ENCODE assay signal across 36 cellular contexts in genomic region chr1:152858062-152858461, GRCh38. TPM values are rescaled to one million over a fixed set of nuclear protein-coding genes. Genes with fewer than 3 reads are reported as not detected.
"Had no signal": no experiment of that assay in that cellular context is flagged by ENCODE, and none has a peak within 500 bp of the region (broad histone marks: within the 10 kb centered on the region; RNA-seq: fewer than 3 reads in every experiment).

No MANE protein-coding gene starts in this region.

- H3K27ac ChIP-seq: colonic mucosa, heart right ventricle, lower lobe of right lung, neural progenitor cell, prostate gland, right atrium auricular region, stomach, tibial artery had no signal

- H3K27me3 Mint-ChIP-seq: type B pancreatic cell had no signal

- H3K4me3 ChIP-seq: colonic mucosa, heart right ventricle, lower lobe of right lung, neural progenitor cell, prostate gland, right atrium auricular region, stomach, tibial artery had no signal

- H3K36me3 Mint-ChIP-seq: immature natural killer cell; memory B cell; naive B cell; neural progenitor cell; stimulated activated effector memory CD8-positive, alpha-beta T cell treated with anti-CD3 and anti-CD28 coated beads, Interleukin-12 subunit alpha, Interleukin-12 subunit beta, amount 100 ng/mL, for 72 hours; type B pancreatic cell had no signal

- H3K4me1 Mint-ChIP-seq: central memory CD8-positive, alpha-beta T cell; endodermal cell; immature natural killer cell; memory B cell; naive B cell; nephron; neural progenitor cell; stimulated activated effector memory CD8-positive, alpha-beta T cell treated with anti-CD3 and anti-CD28 coated beads, Interleukin-12 subunit alpha, Interleukin-12 subunit beta, amount 100 ng/mL, for 72 hours had no signal

- H2AFZ ChIP-seq: neural progenitor cell had no signal

- H3K4me1 ChIP-seq: colonic mucosa, heart right ventricle, lower lobe of right lung, neural progenitor cell, prostate gland, right atrium auricular region, tibial artery had no signal

- H3K4me3 Mint-ChIP-seq: central memory CD8-positive, alpha-beta T cell; dendritic cell treated with granulocyte-macrophage colony-stimulating factor and Interleukin-4, amounts not matched to agents 40 ng/mL and 50 ng/mL, for 4 days; endodermal cell; immature natural killer cell; memory B cell; naive B cell; nephron; neural progenitor cell; stimulated activated effector memory CD8-positive, alpha-beta T cell treated with anti-CD3 and anti-CD28 coated beads, Interleukin-12 subunit alpha, Interleukin-12 subunit beta, amount 100 ng/mL, for 72 hours; type B pancreatic cell had no signal

- DNase-seq: colonic mucosa; effector CD8-positive, alpha-beta T cell; endodermal cell; erythroblast; foreskin fibroblast; glutamatergic neuron; heart right ventricle; hypothalamus; immature natural killer cell; islet precursor cell; left ventricle myocardium superior; lower lobe of right lung; naive B cell; nucleus accumbens; stimulated activated CD4-positive, alpha-beta T cell treated with anti-CD3 and anti-CD28 coated beads, Interleukin-2, amount 100 ng/mL, for 24 hours; stimulated activated CD4-positive, alpha-beta T cell treated with anti-CD3 and anti-CD28 coated beads, Interleukin-4, amount 100 ng/mL, for 24 hours; stimulated activated naive CD4-positive, alpha-beta T cell treated with Interleukin-2 at 50 U/mL for 16 hours; stomach; tibial artery had no signal

- H3K27me3 ChIP-seq: colonic mucosa, neural progenitor cell, right atrium auricular region, tibial artery had no signal

- H3K9me3 Mint-ChIP-seq: central memory CD8-positive, alpha-beta T cell; dendritic cell treated with granulocyte-macrophage colony-stimulating factor and Interleukin-4, amounts not matched to agents 40 ng/mL and 50 ng/mL, for 4 days; immature natural killer cell; memory B cell; naive B cell; stimulated activated effector memory CD8-positive, alpha-beta T cell treated with anti-CD3 and anti-CD28 coated beads, Interleukin-12 subunit alpha, Interleukin-12 subunit beta, amount 100 ng/mL, for 72 hours had no signal

- H3K4me2 ChIP-seq: neural progenitor cell had no signal

- H3K36me3 ChIP-seq: colonic mucosa, heart right ventricle, lower lobe of right lung, neural progenitor cell, prostate gland, right atrium auricular region, stomach, tibial artery had no signal

- H3K27ac Mint-ChIP-seq: dendritic cell treated with granulocyte-macrophage colony-stimulating factor and Interleukin-4, amounts not matched to agents 40 ng/mL and 50 ng/mL, for 4 days; endodermal cell; immature natural killer cell; memory B cell; naive B cell; nephron; neural progenitor cell; stimulated activated effector memory CD8-positive, alpha-beta T cell treated with anti-CD3 and anti-CD28 coated beads, Interleukin-12 subunit alpha, Interleukin-12 subunit beta, amount 100 ng/mL, for 72 hours; type B pancreatic cell had no signal

- H3K9me3 ChIP-seq: colonic mucosa, heart right ventricle, lower lobe of right lung, prostate gland, right atrium auricular region, stomach, tibial artery had no signal

- ATAC-seq: heart right ventricle; left ventricle myocardium superior; lower lobe of right lung; sciatic nerve; stimulated activated effector memory CD8-positive, alpha-beta T cell treated with anti-CD3 and anti-CD28 coated beads, Interleukin-12 subunit alpha, Interleukin-12 subunit beta, amount 100 ng/mL, for 72 hours had no signal

- H3K9ac ChIP-seq: neural progenitor cell had no signal

RNA-seq across cellular contexts. Expression of gene LCE7A, which starts 1.7 kb away (rescaled TPM):
- total RNA-seq: chondrocyte, colonic mucosa, endodermal cell, heart right ventricle, left ventricle myocardium superior, lower lobe of right lung, mononuclear cell, osteocyte, prostate gland, right atrium auricular region, sciatic nerve, skeletal muscle tissue, stomach, subcutaneous adipose tissue, temporal lobe, urinary bladder had no signal
- polyA plus RNA-seq: heart right ventricle, immature natural killer cell, stomach, urinary bladder had no signal

RNA-seq across cellular contexts. Expression of gene LCE6A, which starts 15.4 kb away (rescaled TPM):
- total RNA-seq: chondrocyte, colonic mucosa, endodermal cell, heart right ventricle, left ventricle myocardium superior, lower lobe of right lung, mononuclear cell, osteocyte, prostate gland, right atrium auricular region, sciatic nerve, skeletal muscle tissue, stomach, subcutaneous adipose tissue, temporal lobe, urinary bladder had no signal
- polyA plus RNA-seq: heart right ventricle, immature natural killer cell, stomach, urinary bladder had no signal

RNA-seq across cellular contexts. Expression of gene SMCP, which starts 20.1 kb away (rescaled TPM):
- total RNA-seq: chondrocyte, colonic mucosa, endodermal cell, heart right ventricle, left ventricle myocardium superior, lower lobe of right lung, mononuclear cell, osteocyte, right atrium auricular region, sciatic nerve, skeletal muscle tissue, stomach, subcutaneous adipose tissue, temporal lobe, urinary bladder had no signal
- polyA plus RNA-seq: heart right ventricle, immature natural killer cell, stomach, urinary bladder had no signal

RNA-seq across cellular contexts. Expression of gene LCE1A, which starts 30.8 kb away (rescaled TPM):
- total RNA-seq: chondrocyte, colonic mucosa, endodermal cell, heart right ventricle, left ventricle myocardium superior, lower lobe of right lung, mononuclear cell, osteocyte, right atrium auricular region, sciatic nerve, skeletal muscle tissue, stomach, subcutaneous adipose tissue, temporal lobe, urinary bladder had no signal
- polyA plus RNA-seq: heart right ventricle, immature natural killer cell, stomach, urinary bladder had no signal

RNA-seq across cellular contexts. Expression of gene LCE1B, which starts 46.3 kb away (rescaled TPM):
- total RNA-seq: chondrocyte, colonic mucosa, endodermal cell, heart right ventricle, left ventricle myocardium superior, lower lobe of right lung, mononuclear cell, osteocyte, right atrium auricular region, sciatic nerve, skeletal muscle tissue, stomach, subcutaneous adipose tissue, temporal lobe, urinary bladder had no signal
- polyA plus RNA-seq: heart right ventricle, immature natural killer cell, stomach, urinary bladder had no signal
